ENCODE assay signal across 22 cellular contexts in the genomic region with DNA sequence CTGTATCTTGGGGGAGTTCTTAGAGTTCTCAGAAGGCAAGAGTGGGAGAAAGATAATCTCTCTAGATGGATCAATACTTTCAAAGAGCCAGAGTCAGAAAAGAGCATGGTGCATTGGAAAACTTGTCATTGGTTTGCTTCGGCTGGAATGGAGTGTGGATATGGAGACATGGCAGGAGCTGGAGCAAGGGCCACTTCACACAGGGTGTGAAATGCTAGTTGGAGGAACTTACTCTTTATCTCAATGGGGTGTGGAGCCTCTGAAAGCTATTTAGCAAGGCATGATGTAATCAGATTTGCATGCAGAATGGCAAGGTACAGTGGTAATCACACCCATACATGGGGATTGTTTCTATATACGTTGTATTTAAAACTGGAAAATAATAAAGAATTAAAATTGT. TPM values are rescaled to one million over a fixed set of nuclear protein-coding genes. Genes with fewer than 3 reads are reported as not detected.
DNase-seq lines count a peak whose midpoint lies in the region; ATAC-seq, FAIRE-seq and TF ChIP-seq lines count a peak whose summit lies in the region.
"Had no signal": no experiment of that assay in that cellular context is flagged by ENCODE, and none has a peak within 500 bp of the region (broad histone marks: within the 10 kb centered on the region; RNA-seq: fewer than 3 reads in every experiment).

No MANE protein-coding gene starts in this region.

- FAIRE-seq in bronchial epithelial cell (lab: Jason Lieb, UNC), result no peak
- FAIRE-seq: H54 had no signal

- no peak for ATAC-seq in HG03571 (IDR thresholded peaks at IDR 0.05; ENCODE audit: unreplicated experiment)
- no peak for ATAC-seq in activated T-helper 17 cell treated with anti-CD3 and anti-CD28 coated beads, Interleukin-2, amount 50 U/mL, for 72 hours (replicated peaks)
- ATAC-seq in left lobe of liver, result no peak
- ATAC-seq: stimulated activated effector memory CD8-positive, alpha-beta T cell treated with anti-CD3 and anti-CD28 coated beads, Interleukin-12 subunit alpha, Interleukin-12 subunit beta, amount 100 ng/mL, for 72 hours had no signal

- H3K27me3 ChIP-seq in bronchial epithelial cell (ENCODE audit: control insufficient read depth, insufficient read depth, low read length) (no peaks in the 10 kb centered on the region), mucosa of stomach (ENCODE audit: control insufficient read depth, insufficient read depth, low read length) (no peaks in the 10 kb centered on the region)
- H3K27me3 ChIP-seq: breast epithelium had no signal

- CTCF ChIA-PET in HEK293 (lab: Yijun Ruan, JAX), result interaction anchor here (0.6 to 1.6 kb wide), 7 partner anchors 9 to 1441 kb away, joined by 3 to 9 read pairs (median 3); no protein-coding TSS in a partner anchor

- H3K9me3 ChIP-seq in HEK293 (ENCODE audit: control insufficient read depth, insufficient read depth, low read depth, low read length) (no peaks in the 10 kb centered on the region), mucosa of stomach (ENCODE audit: control insufficient read depth, low read length) (no peaks in the 10 kb centered on the region)
- H3K9me3 ChIP-seq: breast epithelium, SK-N-SH had no signal

- POLR2A ChIA-PET in HEK293 (lab: Yijun Ruan, JAX), result interaction anchor here (0.6 to 2.1 kb wide), 4 partner anchors 10 to 1031 kb away, joined by 3 to 5 read pairs (median 4); partner anchors contain the start of gene PAQR8

- no peak overlapping the region for H3K27ac ChIP-seq in HEK293 (ENCODE audit: extremely low read depth, low read depth, low read length)
- H3K27ac ChIP-seq: breast epithelium, KMS-11 had no signal

- H3K9ac ChIP-seq in mucosa of stomach (ENCODE audit: low read length), result peak overlapping the region; percentile 54
- H3K9ac ChIP-seq: KMS-11, SK-N-SH had no signal

- peaks cover 37% of the 10 kb centered on the region for H3K4me1 Mint-ChIP-seq in activated T-helper 17 cell treated with anti-CD3 and anti-CD28 coated beads, Interleukin-2, amount 50 U/mL, for 72 hours

- H3K9me3 Mint-ChIP-seq in activated T-helper 17 cell treated with anti-CD3 and anti-CD28 coated beads, Interleukin-2, amount 50 U/mL, for 72 hours, result no peaks in the 10 kb centered on the region
- H3K9me3 Mint-ChIP-seq: activated B cell treated with CpG ODN at 0.5 μM for 24 hours; stimulated activated effector memory CD8-positive, alpha-beta T cell treated with anti-CD3 and anti-CD28 coated beads, Interleukin-12 subunit alpha, Interleukin-12 subunit beta, amount 100 ng/mL, for 72 hours had no signal

- no peaks in the 10 kb centered on the region for H3K27me3 Mint-ChIP-seq in activated T-helper 17 cell treated with anti-CD3 and anti-CD28 coated beads, Interleukin-2, amount 50 U/mL, for 72 hours
- H3K27me3 Mint-ChIP-seq: activated B cell treated with CpG ODN at 0.5 μM for 24 hours; activated naive CD8-positive, alpha-beta T cell; CD4-positive, alpha-beta memory T cell had no signal

- DNase-seq in NCI-H774 (lab: John Stamatoyannopoulos, UW), result peak; percentile 9
- peak; percentile 65 for DNase-seq in bronchial epithelial cell (ENCODE audit: low read depth)
- DNase-seq in left lobe of liver (ENCODE audit: low spot score), result no peak
- DNase-seq in COLO829 (ENCODE audit: low spot score), result no peak
- DNase-seq: activated B cell treated with CpG ODN at 0.5 μM for 24 hours; CD4-positive, alpha-beta memory T cell; effector memory CD4-positive, alpha-beta T cell; foreskin melanocyte; GF-D8; NCI-H187 treated with DMSO at 0.1 percent for 48 hours; retina; SK-N-SH; stimulated activated CD4-positive, alpha-beta T cell treated with anti-CD3 and anti-CD28 coated beads, Interleukin-4, amount 100 ng/mL, for 4 hours had no signal

- no peaks in the 10 kb centered on the region for H3K36me3 Mint-ChIP-seq in activated T-helper 17 cell treated with anti-CD3 and anti-CD28 coated beads, Interleukin-2, amount 50 U/mL, for 72 hours (ENCODE audit: low read depth)
- H3K36me3 Mint-ChIP-seq: activated naive CD8-positive, alpha-beta T cell; CD4-positive, alpha-beta memory T cell; stimulated activated effector memory CD8-positive, alpha-beta T cell treated with anti-CD3 and anti-CD28 coated beads, Interleukin-12 subunit alpha, Interleukin-12 subunit beta, amount 100 ng/mL, for 72 hours had no signal

- no peak overlapping the region for H3K27ac Mint-ChIP-seq in activated T-helper 17 cell treated with anti-CD3 and anti-CD28 coated beads, Interleukin-2, amount 50 U/mL, for 72 hours
- H3K27ac Mint-ChIP-seq: activated B cell treated with CpG ODN at 0.5 μM for 24 hours; activated naive CD8-positive, alpha-beta T cell; stimulated activated effector memory CD8-positive, alpha-beta T cell treated with anti-CD3 and anti-CD28 coated beads, Interleukin-12 subunit alpha, Interleukin-12 subunit beta, amount 100 ng/mL, for 72 hours had no signal

- no peak overlapping the region for H3K4me3 Mint-ChIP-seq in activated T-helper 17 cell treated with anti-CD3 and anti-CD28 coated beads, Interleukin-2, amount 50 U/mL, for 72 hours
- H3K4me3 Mint-ChIP-seq: activated B cell treated with CpG ODN at 0.5 μM for 24 hours; activated naive CD8-positive, alpha-beta T cell; CD4-positive, alpha-beta memory T cell; stimulated activated effector memory CD8-positive, alpha-beta T cell treated with anti-CD3 and anti-CD28 coated beads, Interleukin-12 subunit alpha, Interleukin-12 subunit beta, amount 100 ng/mL, for 72 hours had no signal

- no peaks in the 10 kb centered on the region for H3K36me3 ChIP-seq in HEK293 (ENCODE audit: control insufficient read depth in 2 of 2, insufficient read depth in 1 of 2, low read length in 2 of 2)
- H3K36me3 ChIP-seq in bronchial epithelial cell (ENCODE audit: control insufficient read depth, insufficient read depth, low read length), result no peaks in the 10 kb centered on the region
- no peaks in the 10 kb centered on the region for H3K36me3 ChIP-seq in mucosa of stomach (ENCODE audit: control insufficient read depth, insufficient read depth, low read length)
- H3K36me3 ChIP-seq: breast epithelium had no signal

- TF ChIP-seq CTCF in HEK293 (tag by site-specific recombination; IDR thresholded peaks at IDR 0.05) (no peak), bronchial epithelial cell (IDR thresholded peaks at IDR 0.05; ENCODE audit: insufficient read depth, low read length, severe bottlenecking) (no peak)

- H3K4me1 ChIP-seq in HEK293 (ENCODE audit: control insufficient read depth, insufficient read depth, low read length), result peaks cover 8% of the 10 kb centered on the region
- H3K4me1 ChIP-seq in mucosa of stomach (ENCODE audit: control insufficient read depth, insufficient read depth, low read length), result peaks cover 87% of the 10 kb centered on the region
- H3K4me1 ChIP-seq: breast epithelium had no signal

- no peak overlapping the region for H3K4me3 ChIP-seq in HEK293 (ENCODE audit: low read depth, low read length)
- H3K4me3 ChIP-seq in bronchial epithelial cell (ENCODE audit: low read depth, low read length), result no peak overlapping the region
- no peak overlapping the region for H3K4me3 ChIP-seq in mucosa of stomach (ENCODE audit: low read length)
- H3K4me3 ChIP-seq: breast epithelium had no signal

TF ChIP-seq in HEK293, 187 proteins besides CTCF, POLR2A, EP300 and RAD21 (continues in another document):
- TF ChIP-seq ATF2 (tag by site-specific recombination; IDR thresholded peaks at IDR 0.05; ENCODE audit: low read depth) (peak; percentile 42; the same call in 1 of the 2 replicates), PRDM1 (tag by site-specific recombination; IDR thresholded peaks at IDR 0.05) (peak; percentile 53; the same call in 1 of the 2 replicates), ZNF624 (tag by site-specific recombination; IDR thresholded peaks at IDR 0.05) (no peak)
- TF ChIP-seq, protein P1, sequence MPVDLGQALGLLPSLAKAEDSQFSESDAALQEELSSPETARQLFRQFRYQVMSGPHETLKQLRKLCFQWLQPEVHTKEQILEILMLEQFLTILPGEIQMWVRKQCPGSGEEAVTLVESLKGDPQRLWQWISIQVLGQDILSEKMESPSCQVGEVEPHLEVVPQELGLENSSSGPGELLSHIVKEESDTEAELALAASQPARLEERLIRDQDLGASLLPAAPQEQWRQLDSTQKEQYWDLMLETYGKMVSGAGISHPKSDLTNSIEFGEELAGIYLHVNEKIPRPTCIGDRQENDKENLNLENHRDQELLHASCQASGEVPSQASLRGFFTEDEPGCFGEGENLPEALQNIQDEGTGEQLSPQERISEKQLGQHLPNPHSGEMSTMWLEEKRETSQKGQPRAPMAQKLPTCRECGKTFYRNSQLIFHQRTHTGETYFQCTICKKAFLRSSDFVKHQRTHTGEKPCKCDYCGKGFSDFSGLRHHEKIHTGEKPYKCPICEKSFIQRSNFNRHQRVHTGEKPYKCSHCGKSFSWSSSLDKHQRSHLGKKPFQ (tag by site-specific recombination; IDR thresholded peaks at IDR 0.05), result peak; percentile 71

RNA-seq across cellular contexts. Expression of gene PAQR8, which starts 31.5 kb away (rescaled TPM):
- 1.3 and 5.6 TPM in 2 replicates for total RNA-seq in bronchial epithelial cell
- 1 to 10 TPM; 5.7 to 9.2 TPM for total RNA-seq in activated T-helper 17 cell treated with anti-CD3 and anti-CD28 coated beads, Interleukin-2, amount 50 U/mL, for 72 hours
- 0.75 TPM for total RNA-seq in left lobe of liver

RNA-seq across cellular contexts. Expression of gene MCM3, which starts 45.9 kb away (rescaled TPM):
- total RNA-seq in bronchial epithelial cell, result 11.6 and 23.4 TPM in 2 replicates
- total RNA-seq in activated T-helper 17 cell treated with anti-CD3 and anti-CD28 coated beads, Interleukin-2, amount 50 U/mL, for 72 hours, result 100 to 1,000 TPM; 141 to 247 TPM
- 7.8 TPM for total RNA-seq in left lobe of liver

Comparison
In these comparisons a context has a peak if more than half of its experiments do, and no peak if none do; other contexts are left out.
1. DNase-seq: peak in NCI-H774 (single experiment) and bronchial epithelial cell (single experiment); none in left lobe of liver (single experiment) and COLO829 (single experiment).